ENCODE assay signal across 8 cellular contexts in genomic region chr14:61477845-61478438, GRCh38.
A peak's percentile ranks its signal among the peaks of the same experiment; 100 is the strongest.
DNase-seq lines count a peak whose midpoint lies in the region; ATAC-seq, FAIRE-seq and TF ChIP-seq lines count a peak whose summit lies in the region.

No MANE protein-coding gene starts in this region.

- no peak for TF ChIP-seq POLR2A in H1 (IDR thresholded peaks at IDR 0.05; ENCODE audit: control extremely low read depth in 1 of 2, low read depth in 2 of 2, low read length in 2 of 2)

- no peak overlapping the region for H3K18ac ChIP-seq in H9 (ENCODE audit: insufficient read length, low read depth, low read length)
- H3K18ac ChIP-seq in H1 (ENCODE audit: extremely low read depth, low read length), result 0 out of 2 replicates have a peak overlapping the region, but pooled peaks have one; percentile 38

- H3K4me2 ChIP-seq in H9 (ENCODE audit: insufficient read depth, insufficient read length, low read length), result no peak overlapping the region
- H3K4me2 ChIP-seq in H1 (ENCODE audit: insufficient read depth in 1 of 2, low read depth in 2 of 2, low read length in 2 of 2), result no peak overlapping the region
- peak overlapping the region; percentile 61 for H3K4me2 ChIP-seq in osteoblast (ENCODE audit: insufficient read depth, low read length)

- peak overlapping the region; percentile 47; the same call in 1 of the 2 replicates for H3K14ac ChIP-seq in H9 (ENCODE audit: insufficient read depth, low read length)
- H3K14ac ChIP-seq in H1 (ENCODE audit: insufficient read length), result no peak overlapping the region

- H3K27ac ChIP-seq in H9 (ENCODE audit: insufficient read length, low read depth, low read length) (no peak overlapping the region), H1 (ENCODE audit: low read depth, low read length) (no peak overlapping the region), osteoblast (ENCODE audit: low read depth, low read length) (peak overlapping the region; percentile 95)

- H4K8ac ChIP-seq in H9 (replicated peaks; ENCODE audit: insufficient read length, low read depth, low read length), result no peak overlapping the region
- no peak overlapping the region for H4K8ac ChIP-seq in H1 (ENCODE audit: extremely low read depth, insufficient read depth, low read length)

- H3K79me1 ChIP-seq in H9 (ENCODE audit: insufficient read depth, low read depth, low read length, poor library complexity, severe bottlenecking) (no peaks in the 10 kb centered on the region), H1 (ENCODE audit: low read depth, low read length) (no peaks in the 10 kb centered on the region)

- no peak overlapping the region for H3K4me3 Mint-ChIP-seq in H9

- ATAC-seq in HG03280 (IDR thresholded peaks at IDR 0.05; ENCODE audit: unreplicated experiment), result no peak
- no peak for ATAC-seq in HG02973 (IDR thresholded peaks at IDR 0.05; ENCODE audit: unreplicated experiment)

- DNase-seq in H9 (no peak), RPMI8226 (peak; percentile 83), H1 (ENCODE audit: low read depth in 1 of 2, low spot score in 2 of 2) (no peak), osteoblast (ENCODE audit: insufficient read length, low spot score, missing footprints) (no peak), 8988T (no peak), HUDEP-2 (lab: John Stamatoyannopoulos, UW; ENCODE audit: unreplicated experiment in 76 of 76) (no peak)

- H2BK15ac ChIP-seq in H9 (ENCODE audit: low read depth, low read length), result no peak overlapping the region
- H2BK15ac ChIP-seq in H1 (ENCODE audit: low read length), result no peak overlapping the region

- H2AK5ac ChIP-seq in H9 (ENCODE audit: insufficient read length, low read length) (no peak overlapping the region), H1 (ENCODE audit: low read depth, low read length) (0 out of 2 replicates have a peak overlapping the region, but pooled peaks have one; percentile 11)

- H3K56ac ChIP-seq in H9 (ENCODE audit: insufficient read length, low read depth, low read length) (no peak overlapping the region), H1 (replicated peaks; ENCODE audit: insufficient read length, low read depth, low read length) (no peak overlapping the region)

- H2BK20ac ChIP-seq in H9 (ENCODE audit: low read depth, low read length, poor library complexity, severe bottlenecking), result no peak overlapping the region
- no peak overlapping the region for H2BK20ac ChIP-seq in H1 (ENCODE audit: low read length)

- no CpG with 5 or more reads among the region's 7 CpGs for WGBS in H9 (ENCODE audit: extremely low coverage, insufficient read length, low lambda C conversion rate)
- WGBS in H1 (ENCODE audit: extremely low coverage in 1 of 2, insufficient coverage in 1 of 2, insufficient read length in 1 of 2, insufficient replicate concordance in 2 of 2, low coverage in 1 of 2, low lambda C conversion rate in 2 of 2, missing lambda C conversion rate in 1 of 2), 2 experiments, result 91% methylated on average over 7 of the region's 7 CpGs; no CpG with 5 or more reads in 1 of the 2 experiments

- TF ChIP-seq EP300 in H1 (IDR thresholded peaks at IDR 0.05; ENCODE audit: borderline replicate concordance in 1 of 2, low read depth in 2 of 2, low read length in 2 of 2), result no peak

- no peak overlapping the region for H3T11ph ChIP-seq in H9 (ENCODE audit: low read length)

- H3K79me2 ChIP-seq in H9 (ENCODE audit: insufficient read depth, low read length) (no peaks in the 10 kb centered on the region), H1 (ENCODE audit: control insufficient read depth in 1 of 2, insufficient read depth in 2 of 2, low read length in 2 of 2) (no peaks in the 10 kb centered on the region), osteoblast (ENCODE audit: insufficient read depth, low read length) (peaks cover 25% of the 10 kb centered on the region)

- no peaks in the 10 kb centered on the region for H3K36me3 Mint-ChIP-seq in H9 (ENCODE audit: insufficient read depth in 1 of 3, low read depth in 3 of 3)

- TF ChIP-seq RAD21 in H1 (IDR thresholded peaks at IDR 0.05 in 1 of 2, conservative IDR thresholded peaks at IDR 0.05 in 1 of 2; ENCODE audit: low read depth in 2 of 2, low read length in 2 of 2), result peak in 1 of 2 experiments; percentile 16; a peak in 1 of 4 replicates

- no peak overlapping the region for H4K91ac ChIP-seq in H9 (ENCODE audit: insufficient read length, low read depth, low read length)
- no peak overlapping the region for H4K91ac ChIP-seq in H1 (replicated peaks; ENCODE audit: insufficient read length, low read length)

- H3K4me1 Mint-ChIP-seq in H9, result peaks cover 29 to 41% of the 10 kb centered on the region in 2 experiments

- no peak overlapping the region for H2BK12ac ChIP-seq in H9 (ENCODE audit: insufficient read length, low read depth, low read length)
- H2BK12ac ChIP-seq in H1 (ENCODE audit: low read depth, low read length), result no peak overlapping the region

- H3K36me3 ChIP-seq in H1 (ENCODE audit: control insufficient read depth in 2 of 4, insufficient read depth in 4 of 4, low read length in 3 of 4) (no peaks in the 10 kb centered on the region), osteoblast (ENCODE audit: insufficient read depth, low read length) (no peaks in the 10 kb centered on the region)

- no peak overlapping the region for H3K4ac ChIP-seq in H9 (ENCODE audit: low read depth, low read length)
- H3K4ac ChIP-seq in H1 (replicated peaks; ENCODE audit: insufficient read length, low read depth, low read length), result no peak overlapping the region

- H3K9me3 ChIP-seq in H9 (ENCODE audit: control insufficient read depth, low read depth, low read length) (no peaks in the 10 kb centered on the region), H1 (ENCODE audit: insufficient read depth in 2 of 2, low read depth in 1 of 2, low read length in 1 of 2) (no peaks in the 10 kb centered on the region), osteoblast (ENCODE audit: low read depth, low read length) (no peaks in the 10 kb centered on the region)

- no peak overlapping the region; a peak in 2 of 7 replicates for H3K27ac Mint-ChIP-seq in H9

- no peaks in the 10 kb centered on the region for H3K9me3 Mint-ChIP-seq in H9

- no peak overlapping the region for H4K5ac ChIP-seq in H9 (ENCODE audit: insufficient read length, low read depth, low read length)
- no peak overlapping the region for H4K5ac ChIP-seq in H1 (ENCODE audit: insufficient read length, low read depth, low read length)

- H3K27me3 Mint-ChIP-seq in H9 (ENCODE audit: low read depth), result no peaks in the 10 kb centered on the region; the same call in 1 of the 2 replicates

- H2BK120ac ChIP-seq in H9 (ENCODE audit: low read depth, low read length, poor library complexity, severe bottlenecking), result no peak overlapping the region
- H2BK120ac ChIP-seq in H1 (replicated peaks; ENCODE audit: low read depth, low read length), result no peak overlapping the region

- H2AFZ ChIP-seq in H9 (ENCODE audit: low read length) (no peak overlapping the region), H1 (ENCODE audit: low read length) (no peak overlapping the region), osteoblast (ENCODE audit: low read length) (no peak overlapping the region)

- H3K4me1 ChIP-seq in H9 (ENCODE audit: insufficient read depth, low read length), result peaks cover 1% of the 10 kb centered on the region; the same call in 1 of the 2 replicates
- H3K4me1 ChIP-seq in H1 (replicated peaks in 1 of 4; ENCODE audit: control insufficient read depth in 3 of 4, insufficient read depth in 4 of 4, low read length in 3 of 4), result peaks cover 0 to 4% (median 3%) of the 10 kb centered on the region in 4 experiments; a peak in 4 of 7 replicates
- H3K4me1 ChIP-seq in osteoblast (ENCODE audit: insufficient read depth, low read length), result peaks cover 63% of the 10 kb centered on the region

- no peak overlapping the region for H3K9ac ChIP-seq in H9 (ENCODE audit: extremely low read depth, insufficient read length, low read length)
- H3K9ac ChIP-seq in H1 (replicated peaks in 1 of 4; ENCODE audit: extremely low read depth in 1 of 4, low read depth in 3 of 4, low read length in 3 of 4), result no peak overlapping the region

- H3K23me2 ChIP-seq in H9 (ENCODE audit: insufficient read length, low read depth, low read length, poor library complexity, severe bottlenecking) (no peaks in the 10 kb centered on the region), H1 (ENCODE audit: low read depth, low read length) (no peaks in the 10 kb centered on the region)

- FAIRE-seq in H1 (lab: Jason Lieb, UNC), result no peak

- H4K20me1 ChIP-seq in H9 (ENCODE audit: control insufficient read depth, insufficient read depth, insufficient read length) (no peaks in the 10 kb centered on the region), H1 (replicated peaks in 1 of 2; ENCODE audit: control insufficient read depth in 1 of 2, insufficient read depth in 2 of 2, low read length in 2 of 2) (no peaks in the 10 kb centered on the region), osteoblast (ENCODE audit: insufficient read depth, low read length) (no peaks in the 10 kb centered on the region)

- POLR2A ChIA-PET in H1 (lab: Charles Lee; ENCODE audit: partially characterized antibody), result interaction anchor here (1.0 to 3.0 kb wide), 2 partner anchors 11 to 25 kb away, joined by 3 to 11 read pairs; no protein-coding TSS in a partner anchor

- H2BK5ac ChIP-seq in H9 (ENCODE audit: insufficient read length, low read length), result no peak overlapping the region
- H2BK5ac ChIP-seq in H1 (ENCODE audit: low read depth, low read length), result no peak overlapping the region

- H3K23ac ChIP-seq in H9 (ENCODE audit: insufficient read length, low read depth, low read length), result no peak overlapping the region
- H3K23ac ChIP-seq in H1 (ENCODE audit: insufficient read length), result no peak overlapping the region

- H3K4me3 ChIP-seq in H1 (ENCODE audit: extremely low read depth in 1 of 4, insufficient read depth in 2 of 4, low read depth in 3 of 4, low read length in 4 of 4) (no peak overlapping the region), osteoblast (ENCODE audit: insufficient read depth, low read length) (no peak overlapping the region)

- H3K27me3 ChIP-seq in H9 (ENCODE audit: insufficient read depth, low read length), result no peaks in the 10 kb centered on the region
- no peaks in the 10 kb centered on the region; a peak in 1 of 7 replicates for H3K27me3 ChIP-seq in H1 (replicated peaks in 1 of 4; ENCODE audit: control insufficient read depth in 3 of 4, extremely low read depth in 1 of 4, insufficient read depth in 3 of 4, low read length in 3 of 4)
- no peaks in the 10 kb centered on the region for H3K27me3 ChIP-seq in osteoblast (ENCODE audit: insufficient read depth, low read length)

- no peak for TF ChIP-seq CTCF in H9 (conservative IDR thresholded peaks at IDR 0.05)
- no peak for TF ChIP-seq CTCF in H1 (IDR thresholded peaks at IDR 0.05; ENCODE audit: control extremely low read depth in 1 of 3, insufficient read depth in 1 of 3, low read depth in 1 of 3, low read length in 3 of 3)
- TF ChIP-seq CTCF in osteoblast (IDR thresholded peaks at IDR 0.05; ENCODE audit: extremely low read depth, low read depth, low read length), result no peak

- CTCF ChIA-PET in H1 (lab: Charles Lee; ENCODE audit: partially characterized antibody), result interaction anchor here (0.6 to 3.7 kb wide), 13 partner anchors 11 to 360 kb away, joined by 3 to 17 read pairs (median 4); no protein-coding TSS in a partner anchor

TF ChIP-seq in H1, 55 proteins besides CTCF, POLR2A, EP300 and RAD21 (continues in another document):
- TF ChIP-seq BCL11A (IDR thresholded peaks at IDR 0.05; ENCODE audit: low read depth in 2 of 2, low read length in 2 of 2) (no peak), ASH2L (IDR thresholded peaks at IDR 0.05; ENCODE audit: low read length) (no peak), JUND (IDR thresholded peaks at IDR 0.05; ENCODE audit: low read length) (no peak)
